9 cellular contexts compared by ENCODE assay signal in genomic region chr7:122354656-122355055, GRCh38. TPM values are rescaled to one million over a fixed set of nuclear protein-coding genes. Genes with fewer than 3 reads are reported as not detected.
"Had no signal": no experiment of that assay in that cellular context is flagged by ENCODE, and none has a peak within 500 bp of the region (broad histone marks: within the 10 kb centered on the region; RNA-seq: fewer than 3 reads in every experiment).

No MANE protein-coding gene starts in this region.

- H3K4me3 ChIP-seq: K562 had no signal

- H3K36me3 Mint-ChIP-seq: IgD-negative memory B cell had no signal

- H3K27me3 Mint-ChIP-seq: IgD-negative memory B cell had no signal

- H3K4me3 Mint-ChIP-seq: IgD-negative memory B cell had no signal

- ATAC-seq: HepG2, K562 had no signal

- H3K9me3 Mint-ChIP-seq: IgD-negative memory B cell had no signal

- H3K4me1 Mint-ChIP-seq: IgD-negative memory B cell had no signal

- H3K27ac Mint-ChIP-seq: IgD-negative memory B cell had no signal

- H3K27ac ChIP-seq: HL-60 had no signal

- DNase-seq: IMR-90, KBM-7, KG1 had no signal

RNA-seq across cellular contexts. Expression of gene FEZF1, which starts 50.1 kb away (rescaled TPM):
- total RNA-seq: HepG2, HT-29, HT1080, IMR-90, K562 had no signal
